ENCODE assay signal across 15 cellular contexts in genomic region chr14:26820101-26820500, GRCh38.
DNase-seq lines count a peak whose midpoint lies in the region; ATAC-seq and TF ChIP-seq lines count a peak whose summit lies in the region.
"Had no signal": no experiment of that assay in that cellular context is flagged by ENCODE, and none has a peak within 500 bp of the region (broad histone marks: within the 10 kb centered on the region; RNA-seq: fewer than 3 reads in every experiment).

No MANE protein-coding gene starts in this region.

- H3K27me3 Mint-ChIP-seq in glutamatergic neuron (ENCODE audit: unreplicated experiment): no peaks in the 10 kb centered on the region

- H3K36me3 Mint-ChIP-seq in glutamatergic neuron (ENCODE audit: unreplicated experiment): no peaks in the 10 kb centered on the region

- POLR2A ChIA-PET in HEK293 (lab: Yijun Ruan, JAX): no interaction called here

- H3K4me3 ChIP-seq in HEK293 (ENCODE audit: low read depth, low read length) (no peak overlapping the region), tibial nerve (no peak overlapping the region)
- H3K4me3 ChIP-seq: esophagus muscularis mucosa, left ventricle myocardium inferior, stomach had no signal

- H3K36me3 ChIP-seq in HEK293 (ENCODE audit: control insufficient read depth in 2 of 2, insufficient read depth in 1 of 2, low read length in 2 of 2) (no peaks in the 10 kb centered on the region), tibial nerve (no peaks in the 10 kb centered on the region)
- H3K36me3 ChIP-seq: esophagus muscularis mucosa, left ventricle myocardium inferior, stomach had no signal

- CTCF ChIA-PET in HEK293 (lab: Yijun Ruan, JAX): no interaction called here

- peak overlapping the region; percentile 9 for H3K27ac Mint-ChIP-seq in glutamatergic neuron (ENCODE audit: unreplicated experiment)

- TF ChIP-seq CTCF in HEK293 (tag by site-specific recombination; IDR thresholded peaks at IDR 0.05) (no peak), glutamatergic neuron (IDR thresholded peaks at IDR 0.05; ENCODE audit: partially characterized antibody, unreplicated experiment) (no peak), tibial nerve (IDR thresholded peaks at IDR 0.05) (no peak)

- no peak for ATAC-seq in GM21529 (IDR thresholded peaks at IDR 0.05; ENCODE audit: unreplicated experiment)

- H3K9me3 Mint-ChIP-seq in glutamatergic neuron (ENCODE audit: unreplicated experiment): peaks cover 3% of the 10 kb centered on the region

- DNase-seq in NCI-H2081 (lab: John Stamatoyannopoulos, UW): peak; percentile 42 to 74
- DNase-seq in SHP77 treated with DMSO at 0.1 percent for 48 hours (lab: John Stamatoyannopoulos, UW): peak; percentile 41
- no peak for DNase-seq in glutamatergic neuron
- no peak for DNase-seq in tibial nerve (ENCODE audit: low spot score in 2 of 2)
- DNase-seq in stimulated activated CD4-positive, alpha-beta T cell treated with anti-CD3 and anti-CD28 coated beads, Interleukin-4, amount 100 ng/mL, for 4 hours: no peak
- DNase-seq in activated CD4-positive, alpha-beta T cell treated with anti-CD3 and anti-CD28 coated beads for 48 hours: no peak
- DNase-seq: activated effector memory CD4-positive, alpha-beta T cell treated with Interleukin-2 at 50 U/mL for 16 hours; dermis blood vessel endothelial cell; left ventricle myocardium inferior; NCI-H2029 treated with DMSO at 0.1 percent for 48 hours; OCI-M1; stomach had no signal

- H3K9me3 ChIP-seq in HEK293 (ENCODE audit: control insufficient read depth, insufficient read depth, low read depth, low read length) (no peaks in the 10 kb centered on the region), tibial nerve (no peaks in the 10 kb centered on the region)
- H3K9me3 ChIP-seq: esophagus muscularis mucosa, left ventricle myocardium inferior, stomach had no signal

- TF ChIP-seq POLR2A in tibial nerve (IDR thresholded peaks at IDR 0.05): no peak

- H3K4me1 Mint-ChIP-seq in glutamatergic neuron (ENCODE audit: low read depth, unreplicated experiment): peaks cover 35% of the 10 kb centered on the region

- H3K4me1 ChIP-seq in HEK293 (ENCODE audit: control insufficient read depth, insufficient read depth, low read length) (no peaks in the 10 kb centered on the region), tibial nerve (no peaks in the 10 kb centered on the region)
- H3K4me1 ChIP-seq: esophagus muscularis mucosa, left ventricle myocardium inferior had no signal

- no peaks in the 10 kb centered on the region for H3K27me3 ChIP-seq in tibial nerve
- H3K27me3 ChIP-seq: esophagus muscularis mucosa, stomach had no signal

- H3K27ac ChIP-seq in HEK293 (ENCODE audit: extremely low read depth, low read depth, low read length): no peak overlapping the region
- no peak overlapping the region for H3K27ac ChIP-seq in tibial nerve
- H3K27ac ChIP-seq: esophagus muscularis mucosa, left ventricle myocardium inferior, stomach had no signal

- 66 to 78% methylated on average over 1 of the region's 1 CpG for WGBS in tibial nerve, 2 donors

- H3K4me3 Mint-ChIP-seq in glutamatergic neuron (ENCODE audit: unreplicated experiment): peak overlapping the region; percentile 30

- no peak for TF ChIP-seq EP300 in tibial nerve (IDR thresholded peaks at IDR 0.05)

TF ChIP-seq in HEK293, 187 proteins besides CTCF, POLR2A, EP300 and RAD21:
- TF ChIP-seq TCF7L2 (IDR thresholded peaks at IDR 0.05; ENCODE audit: borderline replicate concordance, low read depth, low read length) (peak; percentile 65; the same call in 1 of the 2 replicates), GFI1B (tag by site-specific recombination; IDR thresholded peaks at IDR 0.05) (no peak)

Comparison
In these comparisons a context has a peak if more than half of its experiments do, and no peak if none do; other contexts are left out.
1. DNase-seq: peak in NCI-H2081 (2 of 2) and SHP77 treated with DMSO at 0.1 percent for 48 hours (single experiment); none in glutamatergic neuron (single experiment), tibial nerve (0 of 2), stimulated activated CD4-positive, alpha-beta T cell treated with anti-CD3 and anti-CD28 coated beads, Interleukin-4, amount 100 ng/mL, for 4 hours (0 of 2) and activated CD4-positive, alpha-beta T cell treated with anti-CD3 and anti-CD28 coated beads for 48 hours (single experiment).